ENCODE assay signal across 18 cellular contexts in genomic region chr2:237244976-237245646, GRCh38.
A peak's percentile ranks its signal among the peaks of the same experiment; 100 is the strongest.
DNase-seq lines count a peak whose midpoint lies in the region; TF ChIP-seq lines count a peak whose summit lies in the region.
"Had no signal": no experiment of that assay in that cellular context is flagged by ENCODE, and none has a peak within 500 bp of the region (broad histone marks: within the 10 kb centered on the region; RNA-seq: fewer than 3 reads in every experiment).

No MANE protein-coding gene starts in this region.

- H3K36me3 ChIP-seq in ovary = no peaks in the 10 kb centered on the region
- H3K36me3 ChIP-seq: sigmoid colon had no signal

- WGBS in ovary, 3 donors = 71 to 73% (median 71%) methylated on average over 3 of the region's 3 CpGs

- no peaks in the 10 kb centered on the region for H3K27me3 ChIP-seq in ovary
- H3K27me3 ChIP-seq: sigmoid colon had no signal

- H3K4me3 ChIP-seq in NB4 (ENCODE audit: low read depth, low read length) = no peak overlapping the region
- no peak overlapping the region for H3K4me3 ChIP-seq in ovary
- H3K4me3 ChIP-seq: K562, sigmoid colon had no signal

- peak; percentile 56 for DNase-seq in AG08395 (ENCODE audit: low spot score)
- peak; percentile 8 for DNase-seq in NB4 (ENCODE audit: low read depth)
- peak; percentile 85 for DNase-seq in fibroblast of the conjunctiva (ENCODE audit: low read depth)
- no peak for DNase-seq in ovary
- DNase-seq in NCI-H2081 (lab: John Stamatoyannopoulos, UW) = no peak
- DNase-seq in activated CD8-positive, alpha-beta memory T cell treated with anti-CD3 and anti-CD28 coated beads, Interleukin-2, amount 50 U/mL, for 48 hours = no peak
- DNase-seq in OCI-M1 (lab: John Stamatoyannopoulos, UW) = no peak
- no peak for DNase-seq in NCI-H345 (lab: John Stamatoyannopoulos, UW)
- DNase-seq: activated CD8-positive, alpha-beta memory T cell treated with anti-CD3 and anti-CD28 coated beads, Interleukin-2, amount 50 U/mL, for 4 hours; activated naive CD4-positive, alpha-beta T cell treated with anti-CD3 and anti-CD28 coated beads, Interleukin-2, amount 10 ng/mL, durations not matched to agents 7 days and 5 days; naive thymus-derived CD8-positive, alpha-beta T cell; NCI-H1436 treated with DMSO at 0.1 percent for 48 hours; NCI-H526; sigmoid colon; stimulated activated naive B cell treated with anti-CD40 and anti-IgM and Interleukin-4, amounts not matched to agents 10 μg/mL and 1 μg/mL and 100 μg/mL, for 72 hours; T-helper 1 cell had no signal

- H3K27ac ChIP-seq in ovary = no peak overlapping the region
- H3K27ac ChIP-seq: RWPE1 had no signal

- H3K9me3 ChIP-seq in ovary = no peaks in the 10 kb centered on the region

- TF ChIP-seq POLR2A in NB4 (IDR thresholded peaks at IDR 0.05; ENCODE audit: extremely low read depth, insufficient read length) (no peak), ovary (IDR thresholded peaks at IDR 0.05) (no peak)

- H3K4me1 ChIP-seq in ovary (ENCODE audit: insufficient read depth) = peaks cover 2% of the 10 kb centered on the region
- H3K4me1 ChIP-seq: sigmoid colon had no signal

- TF ChIP-seq CTCF in NB4 (IDR thresholded peaks at IDR 0.05; ENCODE audit: low read depth, low read length) (no peak), ovary (IDR thresholded peaks at IDR 0.05) (no peak)

- peak; percentile 52 for TF ChIP-seq EP300 in ovary (IDR thresholded peaks at IDR 0.05)

- intact Hi-C loops in ovary (cut with DNase I) = no loop called here

Comparison
In these comparisons a context has a peak if more than half of its experiments do, and no peak if none do; other contexts are left out.
1. DNase-seq: peak in AG08395 (single experiment), NB4 (single experiment) and fibroblast of the conjunctiva (single experiment); none in ovary (0 of 5), NCI-H2081 (0 of 2), activated CD8-positive, alpha-beta memory T cell treated with anti-CD3 and anti-CD28 coated beads, Interleukin-2, amount 50 U/mL, for 48 hours (single experiment), OCI-M1 (single experiment) and NCI-H345 (single experiment).